Comparison of ENCODE assay signal across 10 cellular contexts in the genomic region with DNA sequence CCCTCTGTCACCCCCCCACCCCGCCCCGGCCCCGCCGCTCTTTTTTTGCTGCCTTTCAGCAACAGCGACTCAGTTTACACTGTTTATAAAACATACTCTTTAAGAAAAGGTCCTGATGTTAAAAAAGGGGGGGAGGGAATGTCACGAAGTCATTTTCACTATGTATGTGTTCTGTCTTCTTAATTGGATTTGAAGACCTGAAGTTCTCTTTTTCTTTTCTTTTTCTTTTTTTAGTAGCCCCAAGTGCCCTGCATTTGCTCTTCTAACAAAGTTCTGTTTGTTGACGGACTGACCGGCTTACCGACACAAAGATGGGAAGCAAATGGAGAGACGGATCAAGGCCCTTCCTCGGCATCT. TPM values are rescaled to one million over a fixed set of nuclear protein-coding genes. Genes with fewer than 3 reads are reported as not detected.
DNase-seq lines count a peak whose midpoint lies in the region; ATAC-seq and TF ChIP-seq lines count a peak whose summit lies in the region.
"Had no signal": no experiment of that assay in that cellular context is flagged by ENCODE, and none has a peak within 500 bp of the region (broad histone marks: within the 10 kb centered on the region; RNA-seq: fewer than 3 reads in every experiment).

No MANE protein-coding gene starts in this region.

- H3K9me3 Mint-ChIP-seq in activated naive CD8-positive, alpha-beta T cell treated with anti-CD3 and anti-CD28 coated beads, Interleukin-2, amount 50 U/mL, for 24 hours, result no peaks in the 10 kb centered on the region

- H3K9me3 ChIP-seq in right cardiac atrium (ENCODE audit: control insufficient read depth, low read length) (no peaks in the 10 kb centered on the region), muscle layer of duodenum (ENCODE audit: control insufficient read depth in 1 of 2, low read length in 2 of 2) (no peaks in the 10 kb centered on the region), vagina (no peaks in the 10 kb centered on the region)

- peaks cover 26% of the 10 kb centered on the region for H3K4me1 Mint-ChIP-seq in activated naive CD8-positive, alpha-beta T cell treated with anti-CD3 and anti-CD28 coated beads, Interleukin-2, amount 50 U/mL, for 24 hours

- no peaks in the 10 kb centered on the region for H3K27me3 ChIP-seq in right cardiac atrium (ENCODE audit: control insufficient read depth, insufficient read depth)
- no peaks in the 10 kb centered on the region for H3K27me3 ChIP-seq in muscle layer of duodenum (ENCODE audit: low read depth, low read length)
- H3K27me3 ChIP-seq in vagina, result peaks cover 25% of the 10 kb centered on the region

- TF ChIP-seq CTCF in vagina (IDR thresholded peaks at IDR 0.05), result no peak

- intact Hi-C loops in right cardiac atrium (cut with DNase I) (loop anchor here in 1 of 4 donors (10.0 kb wide), 1 partner anchor 237 kb away; no protein-coding TSS in a partner anchor), left cardiac atrium (cut with DNase I) (no loop called here), vagina (cut with DNase I) (no loop called here)

- H3K36me3 ChIP-seq in muscle layer of duodenum (ENCODE audit: control insufficient read depth in 1 of 2, insufficient read depth in 2 of 2, low read length in 2 of 2), result no peaks in the 10 kb centered on the region
- no peaks in the 10 kb centered on the region for H3K36me3 ChIP-seq in vagina

- no peak for ATAC-seq in right cardiac atrium
- ATAC-seq in left cardiac atrium, result no peak
- no peak for ATAC-seq in activated naive CD8-positive, alpha-beta T cell treated with anti-CD3 and anti-CD28 coated beads, Interleukin-2, amount 50 U/mL, for 24 hours
- ATAC-seq in HG03135 (IDR thresholded peaks at IDR 0.05; ENCODE audit: unreplicated experiment), result no peak

- H3K27ac Mint-ChIP-seq in activated naive CD8-positive, alpha-beta T cell treated with anti-CD3 and anti-CD28 coated beads, Interleukin-2, amount 50 U/mL, for 24 hours, result no peak overlapping the region

- H3K27me3 Mint-ChIP-seq in activated naive CD8-positive, alpha-beta T cell treated with anti-CD3 and anti-CD28 coated beads, Interleukin-2, amount 50 U/mL, for 24 hours, result peaks cover 41% of the 10 kb centered on the region

- H3K4me3 Mint-ChIP-seq in activated naive CD8-positive, alpha-beta T cell treated with anti-CD3 and anti-CD28 coated beads, Interleukin-2, amount 50 U/mL, for 24 hours, result peak overlapping the region; percentile 59

- H3K36me3 Mint-ChIP-seq in activated naive CD8-positive, alpha-beta T cell treated with anti-CD3 and anti-CD28 coated beads, Interleukin-2, amount 50 U/mL, for 24 hours (ENCODE audit: low read depth), result no peaks in the 10 kb centered on the region

- DNase-seq in right cardiac atrium (no peak), left cardiac atrium (no peak), vagina (ENCODE audit: extremely low spot score in 2 of 2) (no peak), RKO (ENCODE audit: low spot score) (no peak), NCI-H2081 treated with DMSO at 0.1 percent for 48 hours (lab: John Stamatoyannopoulos, UW) (no peak)
- no peak for DNase-seq in activated naive CD8-positive, alpha-beta T cell treated with anti-CD3 and anti-CD28 coated beads, Interleukin-2, amount 50 U/mL, for 24 hours

- H3K4me1 ChIP-seq in right cardiac atrium (ENCODE audit: control insufficient read depth, insufficient read depth, low read length) (peaks cover 2% of the 10 kb centered on the region), muscle layer of duodenum (ENCODE audit: control insufficient read depth in 1 of 2, insufficient read depth in 2 of 2, low read length in 2 of 2) (peaks cover 7 to 9% of the 10 kb centered on the region in 2 donors), vagina (peaks cover 35% of the 10 kb centered on the region)
- H3K4me1 ChIP-seq: foreskin keratinocyte had no signal

- H3K4me3 ChIP-seq in right cardiac atrium (ENCODE audit: low read length) (peak overlapping the region; percentile 80), muscle layer of duodenum (ENCODE audit: low read depth in 1 of 2, low read length in 2 of 2) (peak overlapping the region; percentile 47 to 67), vagina (peak overlapping the region; percentile 30 to 31)

- WGBS in right cardiac atrium, result 7% methylated on average over 11 of the region's 11 CpGs

- H3K27ac ChIP-seq in right cardiac atrium (ENCODE audit: low read length) (no peak overlapping the region), muscle layer of duodenum (ENCODE audit: low read length) (no peak overlapping the region), vagina (no peak overlapping the region)
- H3K27ac ChIP-seq: foreskin keratinocyte, RWPE1 had no signal

- TF ChIP-seq POLR2A in vagina (IDR thresholded peaks at IDR 0.05), result no peak

RNA-seq across cellular contexts. Expression of gene CITED1, which starts 2.5 kb away (rescaled TPM):
- total RNA-seq in right cardiac atrium (under 1 TPM in 1 of 4 donors, not detected in 3; 0.74 TPM), left cardiac atrium (1 to 10 TPM in 1 of 2 donors, under 1 TPM in 1; 0.94 to 1.7 TPM), vagina (2.7 TPM)
- polyA plus RNA-seq in right cardiac atrium, result 0.36 TPM

RNA-seq across cellular contexts. Expression of gene RPS4X, which starts 31.1 kb away (rescaled TPM):
- 100 to 1,000 TPM; 433 to 519 (median 494) TPM for total RNA-seq in right cardiac atrium
- 480 TPM for polyA plus RNA-seq in right cardiac atrium
- total RNA-seq in left cardiac atrium, result 100 to 1,000 TPM; 423 to 527 TPM
- total RNA-seq in vagina, result 1,011 TPM
